ENCODE assay signal across 7 cellular contexts in genomic region chr1:212413902-212414327, GRCh38. TPM values are rescaled to one million over a fixed set of nuclear protein-coding genes. Genes with fewer than 3 reads are reported as not detected.
DNase-seq lines count a peak whose midpoint lies in the region; ATAC-seq and TF ChIP-seq lines count a peak whose summit lies in the region.

No MANE protein-coding gene starts in this region.

- H3K4me3 ChIP-seq in gastroesophageal sphincter (peak overlapping the region; percentile 95 to 96), prostate gland (peak overlapping the region; percentile 61 to 66)

- H3K36me3 ChIP-seq in gastroesophageal sphincter (peaks cover 0 to 26% of the 10 kb centered on the region in 2 donors), prostate gland (no peaks in the 10 kb centered on the region)

- intact Hi-C loops in prostate gland (cut with DNase I), result no loop called here

- H3K27me3 ChIP-seq in gastroesophageal sphincter (no peaks in the 10 kb centered on the region), prostate gland (replicated peaks; ENCODE audit: insufficient read depth) (no peaks in the 10 kb centered on the region)

- peaks cover 0 to 17% (median 4%) of the 10 kb centered on the region in 3 donors for H3K4me1 ChIP-seq in gastroesophageal sphincter
- no peaks in the 10 kb centered on the region for H3K4me1 ChIP-seq in prostate gland (replicated peaks)

- ATAC-seq in HG02610 (IDR thresholded peaks at IDR 0.05; ENCODE audit: unreplicated experiment) (peak; percentile 7), gastroesophageal sphincter (peak; percentile 40)

- TF ChIP-seq CTCF in GM13977 (IDR thresholded peaks at IDR 0.05; ENCODE audit: extremely low read depth, insufficient read depth, missing control alignments) (no peak), VCaP (conservative IDR thresholded peaks at IDR 0.05) (no peak), gastroesophageal sphincter (IDR thresholded peaks at IDR 0.05) (no peak), prostate gland (IDR thresholded peaks at IDR 0.05) (no peak)

- in situ Hi-C loops in GM13977 (cut with MboI; ENCODE audit: low pct_unique_long_range_greater_than_20kb, low sequenced_read_pairs, unreplicated experiment), result no loop called here

- H3K27ac ChIP-seq in VCaP (peak overlapping the region; percentile 78), gastroesophageal sphincter (peak overlapping the region in 2 of 4 donors; percentile 67 to 72), prostate gland (peak overlapping the region; percentile 56 to 59)

- 11 to 20% methylated on average over 7 to 18 of the region's 21 CpGs for WGBS in gastroesophageal sphincter (ENCODE audit: low coverage in 1 of 2), 2 donors
- WGBS in prostate gland, result 11% methylated on average over 21 of the region's 21 CpGs

- TF ChIP-seq POLR2A in gastroesophageal sphincter (IDR thresholded peaks at IDR 0.05) (no peak), prostate gland (IDR thresholded peaks at IDR 0.05) (no peak)

- H3K9me3 ChIP-seq in gastroesophageal sphincter, result no peaks in the 10 kb centered on the region
- no peaks in the 10 kb centered on the region for H3K9me3 ChIP-seq in prostate gland

- DNase-seq in GM13977 (ENCODE audit: low spot score), result peak; percentile 40
- no peak for DNase-seq in prostate gland (ENCODE audit: low spot score)
- no peak for DNase-seq in DMS153 treated with DMSO at 0.1 percent for 48 hours (lab: John Stamatoyannopoulos, UW; ENCODE audit: unreplicated experiment)
- DNase-seq in NCI-H446 (lab: John Stamatoyannopoulos, UW), result no peak

- TF ChIP-seq EP300 in gastroesophageal sphincter (IDR thresholded peaks at IDR 0.05), result no peak

RNA-seq across cellular contexts. Expression of gene PACC1, which starts 0.8 kb away (rescaled TPM):
- total RNA-seq in gastroesophageal sphincter (1 to 10 TPM; 2.8 to 6.0 (median 3.4) TPM), prostate gland (1 to 10 TPM; 5.6 to 6.4 TPM)

RNA-seq across cellular contexts. Expression of gene NENF, which starts 18.8 kb away (rescaled TPM):
- total RNA-seq in gastroesophageal sphincter (100 to 1,000 TPM in 1 of 4 donors, 10 to 100 TPM in 3; 42.8 to 113 (median 75.7) TPM), prostate gland (100 to 1,000 TPM in 1 of 2 donors, 10 to 100 TPM in 1; 83.2 to 277 TPM)
